12 cellular contexts compared by ENCODE assay signal in the genomic region with DNA sequence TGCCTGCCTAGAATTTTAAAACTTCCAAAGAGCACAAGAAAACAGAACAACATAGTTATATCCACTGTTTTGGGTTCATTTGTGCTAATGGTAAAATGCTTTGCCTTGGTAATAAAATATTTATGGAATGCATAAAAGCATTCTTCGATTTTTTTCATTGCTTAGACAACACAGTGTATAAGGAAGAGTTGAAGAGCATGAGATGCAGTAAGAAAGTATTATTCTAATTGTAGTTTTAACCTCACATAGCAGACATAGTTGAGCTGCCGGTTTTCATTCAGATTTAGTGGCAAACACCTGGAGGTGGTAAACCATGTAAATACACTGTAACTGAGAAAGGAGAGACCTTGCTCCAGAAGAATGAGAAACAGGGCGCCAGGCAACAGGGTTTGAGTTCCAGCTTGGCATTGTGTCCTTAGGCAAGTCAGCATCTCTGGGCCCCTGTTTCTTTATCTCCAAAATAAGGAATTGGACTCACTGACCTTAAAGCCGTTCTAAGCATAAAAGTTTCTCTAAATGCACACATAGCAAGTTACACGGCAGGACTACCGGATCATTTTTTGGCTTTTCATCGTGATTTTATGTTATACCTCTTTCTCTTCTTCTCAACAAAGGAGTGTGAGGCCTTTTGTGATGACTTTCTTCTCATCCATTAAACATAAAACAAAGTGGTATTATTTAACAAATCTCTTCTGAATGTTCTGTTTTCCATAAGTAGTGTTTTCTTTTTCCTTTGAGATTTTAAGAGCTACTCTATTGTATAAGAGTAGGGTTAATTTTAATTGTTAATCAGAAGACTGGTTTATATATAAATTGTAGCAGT. TPM values are rescaled to one million over a fixed set of nuclear protein-coding genes. Genes with fewer than 3 reads are reported as not detected.
DNase-seq lines count a peak whose midpoint lies in the region; ATAC-seq and TF ChIP-seq lines count a peak whose summit lies in the region.
"Had no signal": no experiment of that assay in that cellular context is flagged by ENCODE, and none has a peak within 500 bp of the region (broad histone marks: within the 10 kb centered on the region; RNA-seq: fewer than 3 reads in every experiment).

No MANE protein-coding gene starts in this region.

- H3K9ac ChIP-seq in GM23248, result peak overlapping the region; percentile 58
- H3K9ac ChIP-seq: KMS-11 had no signal

- H3K4me3 ChIP-seq in GM23248 (peak overlapping the region; percentile 54), psoas muscle (peak overlapping the region; percentile 33)
- H3K4me3 ChIP-seq: pancreas had no signal

- H3K9me3 Mint-ChIP-seq in T-cell (peaks cover 0 to 9% (median 2%) of the 10 kb centered on the region in 3 donors), glutamatergic neuron (ENCODE audit: unreplicated experiment) (no peaks in the 10 kb centered on the region)

- H3K27ac Mint-ChIP-seq in T-cell (peak overlapping the region; percentile 82 to 85), glutamatergic neuron (ENCODE audit: unreplicated experiment) (peak overlapping the region; percentile 84)

- H3K79me2 ChIP-seq in GM23248 (ENCODE audit: insufficient read depth), result peaks cover 100% of the 10 kb centered on the region

- peaks cover 27% of the 10 kb centered on the region for H3K36me3 Mint-ChIP-seq in T-cell
- H3K36me3 Mint-ChIP-seq in glutamatergic neuron (ENCODE audit: unreplicated experiment), result no peaks in the 10 kb centered on the region

- DNase-seq in GM23248 (peak; percentile 39), T-cell (no peak), glutamatergic neuron (no peak), psoas muscle (no peak), germinal center (ENCODE audit: low spot score) (no peak), NCI-H187 treated with DMSO at 0.1 percent for 48 hours (lab: John Stamatoyannopoulos, UW) (no peak)
- no peak for DNase-seq in activated CD8-positive, alpha-beta memory T cell treated with anti-CD3 and anti-CD28 coated beads, Interleukin-2, amount 50 U/mL, for 48 hours
- DNase-seq: activated CD4-positive, alpha-beta T cell treated with anti-CD3 and anti-CD28 coated beads, Interleukin-2, amount 50 U/mL, for 4 hours; effector memory CD4-positive, alpha-beta T cell; pancreas had no signal

- H3K4me3 Mint-ChIP-seq in T-cell (no peak overlapping the region), glutamatergic neuron (ENCODE audit: unreplicated experiment) (peak overlapping the region; percentile 63)

- H3K4me2 ChIP-seq in GM23248 (ENCODE audit: unreplicated experiment), result peak overlapping the region; percentile 83
- H3K4me2 ChIP-seq: KMS-11 had no signal

- TF ChIP-seq CTCF in glutamatergic neuron (IDR thresholded peaks at IDR 0.05; ENCODE audit: partially characterized antibody, unreplicated experiment) (no peak), psoas muscle (IDR thresholded peaks at IDR 0.05) (no peak)

- H3K27ac ChIP-seq in GM23248 (peak overlapping the region; percentile 65), psoas muscle (peak overlapping the region; percentile 47)
- H3K27ac ChIP-seq: KMS-11, pancreas had no signal

- H3K36me3 ChIP-seq in GM23248 (ENCODE audit: low read depth), result no peaks in the 10 kb centered on the region
- H3K36me3 ChIP-seq in psoas muscle (ENCODE audit: insufficient read depth in 1 of 2, low read depth in 1 of 2), result peaks cover 0 to 2% of the 10 kb centered on the region in 2 donors
- H3K36me3 ChIP-seq: pancreas had no signal

- WGBS in GM23248 (ENCODE audit: low coverage in 1 of 2, low lambda C conversion rate in 2 of 2, missing lambda C conversion rate in 2 of 2), 2 experiments, result 39 to 44% methylated on average over 7 of the region's 7 CpGs
- WGBS in psoas muscle, 3 donors, result 20 to 39% (median 29%) methylated on average over 7 of the region's 7 CpGs

- CTCF ChIA-PET in T-cell (lab: Charles Lee), result interaction anchor here (0.6 to 1.2 kb wide), 4 partner anchors 11 to 15 kb away, joined by 3 to 8 read pairs (median 3); no protein-coding TSS in a partner anchor

- H3K4me1 Mint-ChIP-seq in T-cell (peaks cover 83 to 93% (median 91%) of the 10 kb centered on the region in 3 donors), glutamatergic neuron (ENCODE audit: low read depth, unreplicated experiment) (peaks cover 30% of the 10 kb centered on the region)

- no peaks in the 10 kb centered on the region for H3K9me3 ChIP-seq in GM23248 (ENCODE audit: low read depth)
- no peaks in the 10 kb centered on the region for H3K9me3 ChIP-seq in psoas muscle
- H3K9me3 ChIP-seq: pancreas had no signal

- in situ Hi-C loops in GM23248 (cut with MboI), result loop anchor here (10.0 kb wide), 1 partner anchor 165 kb away; no protein-coding TSS in a partner anchor

- POLR2A ChIA-PET in T-cell (lab: Charles Lee), result interaction anchor here in 1 of 2 donors (0.5 kb wide), 1 partner anchor 1210 kb away, joined by 3 read pairs; no protein-coding TSS in a partner anchor

- no peaks in the 10 kb centered on the region for H3K9me2 ChIP-seq in GM23248 (ENCODE audit: insufficient read depth)

- H3K27me3 Mint-ChIP-seq in T-cell, result no peaks in the 10 kb centered on the region
- no peaks in the 10 kb centered on the region for H3K27me3 Mint-ChIP-seq in glutamatergic neuron (ENCODE audit: unreplicated experiment)

- peaks cover 6% of the 10 kb centered on the region; the same call in 1 of the 2 replicates for H4K20me1 ChIP-seq in GM23248 (ENCODE audit: insufficient read depth)

- intact Hi-C loops in psoas muscle (cut with DNase I), result no loop called here

- no peak for ATAC-seq in T-cell (replicated peaks in 1 of 4)
- no peak for ATAC-seq in psoas muscle
- ATAC-seq: HCT116 had no signal

- H3K27me3 ChIP-seq in GM23248 (replicated peaks; ENCODE audit: insufficient read depth) (no peaks in the 10 kb centered on the region), psoas muscle (ENCODE audit: insufficient read depth in 3 of 3, low read length in 2 of 3) (no peaks in the 10 kb centered on the region)
- H3K27me3 ChIP-seq: pancreas had no signal

- H3K4me1 ChIP-seq in GM23248 (ENCODE audit: insufficient read depth) (peaks cover 65% of the 10 kb centered on the region), psoas muscle (peaks cover 93% of the 10 kb centered on the region)

- H2AFZ ChIP-seq in GM23248, result peak overlapping the region; percentile 43

- H3F3A ChIP-seq in GM23248 (ENCODE audit: insufficient read depth), result peaks cover 25% of the 10 kb centered on the region

RNA-seq across cellular contexts. Expression of gene UGP2, which starts 7.9 kb away (rescaled TPM):
- total RNA-seq in GM23248 (2014; rRNA removed; shearing (Covaris generic)), result 151 and 168 TPM in 2 replicates
- 180 TPM in 2 replicates for polyA plus RNA-seq in GM23248 (2016; fragmentation: Nextera tagmentation; extraction: Ambion mirVana)
- total RNA-seq in T-cell, result 100 to 1,000 TPM in 1 of 5 donors, 10 to 100 TPM in 4; 67.4 to 103 (median 80.1) TPM
- total RNA-seq in glutamatergic neuron (ENCODE audit: unreplicated experiment), result 68.6 TPM
- total RNA-seq in psoas muscle, result 100 to 1,000 TPM; 402 to 903 (median 596) TPM
- 100 to 1,000 TPM; 391 to 656 (median 520) TPM for polyA plus RNA-seq in psoas muscle
